16 cellular contexts compared by ENCODE assay signal in genomic region chr18:30358545-30358944, GRCh38.
DNase-seq lines count a peak whose midpoint lies in the region; ATAC-seq, FAIRE-seq and TF ChIP-seq lines count a peak whose summit lies in the region.
"Had no signal": no experiment of that assay in that cellular context is flagged by ENCODE, and none has a peak within 500 bp of the region (broad histone marks: within the 10 kb centered on the region; RNA-seq: fewer than 3 reads in every experiment).

No MANE protein-coding gene starts in this region.

- H3K36me3 Mint-ChIP-seq in naive thymus-derived CD8-positive, alpha-beta T cell: no peaks in the 10 kb centered on the region
- H3K36me3 Mint-ChIP-seq: activated CD8-positive, alpha-beta memory T cell treated with anti-CD3 and anti-CD28 coated beads, Interleukin-2, amount 10 ng/mL, durations not matched to agents 7 days and 5 days had no signal

- POLR2A ChIA-PET in naive thymus-derived CD8-positive, alpha-beta T cell (lab: Charles Lee): no interaction called here

- no peaks in the 10 kb centered on the region for H3K27me3 ChIP-seq in kidney epithelial cell (ENCODE audit: control insufficient read depth, insufficient read depth, low read length)
- H3K27me3 ChIP-seq: tibial nerve had no signal

- no peak overlapping the region for H3K4me3 ChIP-seq in NB4 (ENCODE audit: low read depth, low read length)
- no peak overlapping the region for H3K4me3 ChIP-seq in kidney epithelial cell (ENCODE audit: low read depth, low read length)
- H3K4me3 ChIP-seq: pancreas, tibial nerve had no signal

- no peak for TF ChIP-seq CTCF in D721Med (IDR thresholded peaks at IDR 0.05; ENCODE audit: insufficient read depth, missing control alignments)
- no peak for TF ChIP-seq CTCF in NB4 (IDR thresholded peaks at IDR 0.05; ENCODE audit: low read depth, low read length)
- TF ChIP-seq CTCF in kidney epithelial cell (IDR thresholded peaks at IDR 0.05; ENCODE audit: insufficient read depth, low read length, poor library complexity, severe bottlenecking): no peak

- no peak overlapping the region for H3K27ac Mint-ChIP-seq in naive thymus-derived CD8-positive, alpha-beta T cell
- H3K27ac Mint-ChIP-seq: activated CD8-positive, alpha-beta memory T cell treated with anti-CD3 and anti-CD28 coated beads, Interleukin-2, amount 10 ng/mL, durations not matched to agents 7 days and 5 days; activated naive CD4-positive, alpha-beta T cell treated with anti-CD3 and anti-CD28 coated beads for 36 hours had no signal

- TF ChIP-seq POLR2A in NB4 (IDR thresholded peaks at IDR 0.05; ENCODE audit: extremely low read depth, insufficient read length): no peak

- DNase-seq in D721Med (ENCODE audit: insufficient read length, low spot score) (no peak), NB4 (ENCODE audit: low read depth) (peak; percentile 86), astrocyte of the hippocampus (ENCODE audit: low read depth, low spot score) (peak; percentile 31), kidney epithelial cell (ENCODE audit: low read depth) (peak; percentile 53), HT-29 (ENCODE audit: low spot score) (no peak)
- no peak for DNase-seq in naive thymus-derived CD8-positive, alpha-beta T cell
- DNase-seq in stimulated activated CD4-positive, alpha-beta T cell treated with anti-CD3 and anti-CD28 coated beads, Interleukin-2, amount 100 ng/mL, for 48 hours: no peak
- DNase-seq: activated CD8-positive, alpha-beta memory T cell treated with anti-CD3 and anti-CD28 coated beads, Interleukin-2, amount 10 ng/mL, durations not matched to agents 7 days and 5 days; activated naive CD4-positive, alpha-beta T cell treated with anti-CD3 and anti-CD28 coated beads for 36 hours; cerebellar nuclear complex; NCI-H1694; NCI-H748 treated with DMSO at 0.1 percent for 48 hours; pancreas; SHP77 had no signal

- FAIRE-seq in D721Med (lab: Jason Lieb, UNC): peak; percentile 81
- FAIRE-seq: pancreas had no signal

- ATAC-seq in HG02884 (IDR thresholded peaks at IDR 0.05; ENCODE audit: unreplicated experiment): no peak
- no peak for ATAC-seq in naive thymus-derived CD8-positive, alpha-beta T cell
- ATAC-seq: activated CD8-positive, alpha-beta memory T cell treated with anti-CD3 and anti-CD28 coated beads, Interleukin-2, amount 10 ng/mL, durations not matched to agents 7 days and 5 days; pancreas had no signal

- no peaks in the 10 kb centered on the region for H3K27me3 Mint-ChIP-seq in naive thymus-derived CD8-positive, alpha-beta T cell
- H3K27me3 Mint-ChIP-seq: activated CD8-positive, alpha-beta memory T cell treated with anti-CD3 and anti-CD28 coated beads, Interleukin-2, amount 10 ng/mL, durations not matched to agents 7 days and 5 days had no signal

- no peak overlapping the region for H3K4me3 Mint-ChIP-seq in naive thymus-derived CD8-positive, alpha-beta T cell
- H3K4me3 Mint-ChIP-seq: activated CD8-positive, alpha-beta memory T cell treated with anti-CD3 and anti-CD28 coated beads, Interleukin-2, amount 10 ng/mL, durations not matched to agents 7 days and 5 days; activated naive CD4-positive, alpha-beta T cell treated with anti-CD3 and anti-CD28 coated beads for 36 hours had no signal

- H3K4me1 Mint-ChIP-seq in naive thymus-derived CD8-positive, alpha-beta T cell: no peaks in the 10 kb centered on the region
- H3K4me1 Mint-ChIP-seq: activated CD8-positive, alpha-beta memory T cell treated with anti-CD3 and anti-CD28 coated beads, Interleukin-2, amount 10 ng/mL, durations not matched to agents 7 days and 5 days had no signal

- no peaks in the 10 kb centered on the region for H3K36me3 ChIP-seq in kidney epithelial cell (ENCODE audit: control insufficient read depth, insufficient read depth, low read length)
- H3K36me3 ChIP-seq: pancreas, tibial nerve had no signal

- H3K9me3 Mint-ChIP-seq in naive thymus-derived CD8-positive, alpha-beta T cell: peaks cover 0 to 9% (median 1%) of the 10 kb centered on the region in 9 donors

Comparison
In these comparisons a context has a peak if more than half of its experiments do, and no peak if none do; other contexts are left out.
1. DNase-seq: peak in NB4 (single experiment), astrocyte of the hippocampus (single experiment) and kidney epithelial cell (single experiment); none in D721Med (single experiment), naive thymus-derived CD8-positive, alpha-beta T cell (0 of 10), HT-29 (single experiment) and stimulated activated CD4-positive, alpha-beta T cell treated with anti-CD3 and anti-CD28 coated beads, Interleukin-2, amount 100 ng/mL, for 48 hours (0 of 2).